8 cellular contexts compared by ENCODE assay signal in the genomic region with DNA sequence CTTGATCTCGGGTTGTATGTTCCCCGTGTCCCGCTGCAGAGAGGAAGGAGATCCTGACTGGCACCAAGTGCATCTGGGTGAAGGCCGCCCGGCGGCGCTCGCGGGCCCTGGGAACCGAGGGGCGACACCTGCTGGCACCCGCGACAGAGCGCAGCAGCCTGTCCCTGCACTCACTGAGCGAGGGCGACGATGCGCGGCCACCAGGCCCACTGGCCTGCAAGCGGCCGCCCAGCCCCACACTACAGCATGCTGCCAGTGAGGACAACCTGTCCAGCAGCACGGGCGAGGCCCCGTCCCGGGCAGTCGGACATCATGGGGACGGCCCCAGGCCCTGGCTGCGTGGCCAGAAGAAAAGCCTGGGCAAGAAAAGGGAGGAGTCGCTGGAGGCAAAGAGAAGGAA. TPM values are rescaled to one million over a fixed set of nuclear protein-coding genes. Genes with fewer than 3 reads are reported as not detected.
DNase-seq lines count a peak whose midpoint lies in the region; ATAC-seq and TF ChIP-seq lines count a peak whose summit lies in the region.

No MANE protein-coding gene starts in this region.

- no peak overlapping the region for H3K23ac ChIP-seq in mesendoderm (ENCODE audit: low read length)

- H3K4me3 Mint-ChIP-seq in GM23338 = 0 out of 3 replicates have a peak overlapping the region, but pooled peaks have one; percentile 19

- H3K4me2 ChIP-seq in GM23338 = no peak overlapping the region; the same call in 1 of the 2 replicates
- H3K4me2 ChIP-seq in mesendoderm (ENCODE audit: low read length) = no peak overlapping the region

- H3K4me1 ChIP-seq in GM23338 (ENCODE audit: insufficient read depth) (peaks cover 4% of the 10 kb centered on the region; the same call in 1 of the 2 replicates), mesendoderm (ENCODE audit: control insufficient read depth, low read depth, low read length) (no peaks in the 10 kb centered on the region)

- peaks cover 17% of the 10 kb centered on the region for H3K4me1 Mint-ChIP-seq in GM23338

- no peak overlapping the region for H2BK5ac ChIP-seq in mesendoderm (ENCODE audit: low read length)

- DNase-seq in GM23338 (ENCODE audit: low spot score) (peak; percentile 91), SK-MEL-5 (ENCODE audit: low read depth, low spot score) (peak; percentile 74), astrocyte of the hippocampus (ENCODE audit: low read depth, low spot score) (peak; percentile 29), mesendoderm (peak; percentile 84), middle frontal gyrus (ENCODE audit: extremely low spot score, low spot score) (no peak)

- no peaks in the 10 kb centered on the region for H3K9me2 ChIP-seq in GM23338 (ENCODE audit: insufficient read depth)

- no peak overlapping the region for H2AFZ ChIP-seq in GM23338

- in situ Hi-C loops in SK-MEL-5 (cut with HindIII; ENCODE audit: low pct_unique_long_range_greater_than_20kb, low sequenced_read_pairs) = no loop called here

- no peaks in the 10 kb centered on the region; the same call in 1 of the 2 replicates for H4K20me1 ChIP-seq in GM23338 (replicated peaks; ENCODE audit: insufficient read depth)

- H3K4me3 ChIP-seq in GM23338 (no peak overlapping the region), mesendoderm (ENCODE audit: low read length) (no peak overlapping the region)

- no peaks in the 10 kb centered on the region for H3K79me1 ChIP-seq in mesendoderm (ENCODE audit: low read length)

- peaks cover 76% of the 10 kb centered on the region for H3K27me3 ChIP-seq in GM23338 (ENCODE audit: insufficient read depth)
- H3K27me3 ChIP-seq in mesendoderm (ENCODE audit: insufficient read depth, low read length, poor library complexity) = peaks cover 11% of the 10 kb centered on the region

- H4K5ac ChIP-seq in mesendoderm (ENCODE audit: low read length) = no peak overlapping the region

- no peak overlapping the region for H2BK120ac ChIP-seq in mesendoderm (ENCODE audit: low read depth, low read length)

- H3K27ac ChIP-seq in GM23338 (ENCODE audit: low read depth) (no peak overlapping the region), mesendoderm (ENCODE audit: low read depth, low read length) (no peak overlapping the region)

- no peak overlapping the region for H3K4ac ChIP-seq in mesendoderm (ENCODE audit: low read depth, low read length)

- H3K9me3 Mint-ChIP-seq in GM23338 = no peaks in the 10 kb centered on the region

- H3K56ac ChIP-seq in mesendoderm (ENCODE audit: low read length) = no peak overlapping the region

- H2AK5ac ChIP-seq in mesendoderm (ENCODE audit: low read length) = no peak overlapping the region

- no peak overlapping the region for H2BK15ac ChIP-seq in mesendoderm (replicated peaks; ENCODE audit: low read depth)

- no peaks in the 10 kb centered on the region for H3K36me3 ChIP-seq in GM23338 (ENCODE audit: insufficient read depth)
- H3K36me3 ChIP-seq in mesendoderm (ENCODE audit: control insufficient read depth, insufficient read depth, low read length) = no peaks in the 10 kb centered on the region

- no peak overlapping the region for H3K18ac ChIP-seq in mesendoderm (ENCODE audit: low read length)

- no peak overlapping the region for H3K9ac ChIP-seq in mesendoderm (ENCODE audit: low read length)

- no CpG with 5 or more reads among the region's 29 CpGs for WGBS in mesendoderm (ENCODE audit: extremely low coverage, insufficient coverage, low lambda C conversion rate)

- peaks cover 58% of the 10 kb centered on the region for H3K27me3 Mint-ChIP-seq in GM23338 (ENCODE audit: insufficient read depth, low read depth, poor library complexity)

- no peaks in the 10 kb centered on the region for H3F3A ChIP-seq in GM23338 (replicated peaks; ENCODE audit: low read depth)

- H3K27ac Mint-ChIP-seq in GM23338 = no peak overlapping the region

- ATAC-seq in GM23338 (peak; percentile 58), HG02678 (IDR thresholded peaks at IDR 0.05; ENCODE audit: unreplicated experiment) (no peak), HG02981 (IDR thresholded peaks at IDR 0.05; ENCODE audit: unreplicated experiment) (no peak), GM19397 (IDR thresholded peaks at IDR 0.05; ENCODE audit: unreplicated experiment) (no peak)

- H3K79me2 ChIP-seq in GM23338 (replicated peaks; ENCODE audit: insufficient read depth) (no peaks in the 10 kb centered on the region), mesendoderm (ENCODE audit: control insufficient read depth, insufficient read depth, low read length) (no peaks in the 10 kb centered on the region)

- TF ChIP-seq CTCF in GM23338 (conservative IDR thresholded peaks at IDR 0.05; ENCODE audit: low read depth in 2 of 2) = peak; percentile 77 to 100

- peaks cover 6% of the 10 kb centered on the region; the same call in 2 of the 3 replicates for H3K36me3 Mint-ChIP-seq in GM23338 (ENCODE audit: low read depth)

- no peak overlapping the region for H4K8ac ChIP-seq in mesendoderm (ENCODE audit: low read depth, low read length)

TF ChIP-seq in GM23338, 12 proteins besides CTCF, POLR2A, EP300 and RAD21:
- no peak for TF ChIP-seq POLR2AphosphoS5 (IDR thresholded peaks at IDR 0.05; ENCODE audit: low read depth)
- TF ChIP-seq CREB1 (CRISPR knock-in tag; IDR thresholded peaks at IDR 0.05; ENCODE audit: low read depth) = peak; percentile 40; the same call in 1 of the 2 replicates

RNA-seq across cellular contexts. Expression of gene BTBD17, which starts 7.5 kb away (rescaled TPM):
- 4.9 and 5.0 TPM in 2 replicates for total RNA-seq in GM23338 (2014; rRNA removed; shearing (Covaris generic))
- polyA plus RNA-seq in GM23338 (2016; fragmentation: Nextera tagmentation; extraction: Ambion mirVana) = 1.7 and 1.9 TPM in 2 replicates
- not detected in 2 replicates for total RNA-seq in SK-MEL-5 (2014; rRNA removed; shearing (Covaris generic))
- not detected in 2 replicates for polyA plus RNA-seq in SK-MEL-5 (2015; cell fraction: cytosol; rRNA removed)
- not detected in 2 replicates for polyA plus RNA-seq in SK-MEL-5 (2015; cell fraction: nucleus; rRNA removed)
- polyA plus RNA-seq in mesendoderm (2013, experiment 1 of 2) = 0.65 TPM
- polyA plus RNA-seq in mesendoderm (2013, experiment 2 of 2) = 0.73 TPM

RNA-seq across cellular contexts. Expression of gene GPR142, which starts 13.2 kb away (rescaled TPM):
- not detected in 2 replicates for total RNA-seq in GM23338 (2014; rRNA removed; shearing (Covaris generic))
- not detected in 2 replicates for polyA plus RNA-seq in GM23338 (2016; fragmentation: Nextera tagmentation; extraction: Ambion mirVana)
- total RNA-seq in SK-MEL-5 (2014; rRNA removed; shearing (Covaris generic)) = not detected in 2 replicates
- polyA plus RNA-seq in SK-MEL-5 (2015; cell fraction: cytosol; rRNA removed) = not detected in 2 replicates
- polyA plus RNA-seq in SK-MEL-5 (2015; cell fraction: nucleus; rRNA removed) = not detected in 2 replicates
- not detected for polyA plus RNA-seq in mesendoderm (2013, experiment 1 of 2)
- polyA plus RNA-seq in mesendoderm (2013, experiment 2 of 2) = not detected

RNA-seq across cellular contexts. Expression of gene KIF19, which starts 28.1 kb away (rescaled TPM):
- 0.27 and 0.35 TPM in 2 replicates for total RNA-seq in GM23338 (2014; rRNA removed; shearing (Covaris generic))
- polyA plus RNA-seq in GM23338 (2016; fragmentation: Nextera tagmentation; extraction: Ambion mirVana) = 0.07 and 0.36 TPM in 2 replicates
- total RNA-seq in SK-MEL-5 (2014; rRNA removed; shearing (Covaris generic)) = 0.11 TPM in 1 of 2 replicates, not detected in the other
- polyA plus RNA-seq in SK-MEL-5 (2015; cell fraction: cytosol; rRNA removed) = not detected in 2 replicates
- 0.64 TPM in 1 of 2 replicates, not detected in the other for polyA plus RNA-seq in SK-MEL-5 (2015; cell fraction: nucleus; rRNA removed)
- polyA plus RNA-seq in mesendoderm (2013, experiment 1 of 2) = 0.01 TPM
- polyA plus RNA-seq in mesendoderm (2013, experiment 2 of 2) = 0.03 TPM
